1 cellular context compared by ENCODE assay signal in the genomic region with DNA sequence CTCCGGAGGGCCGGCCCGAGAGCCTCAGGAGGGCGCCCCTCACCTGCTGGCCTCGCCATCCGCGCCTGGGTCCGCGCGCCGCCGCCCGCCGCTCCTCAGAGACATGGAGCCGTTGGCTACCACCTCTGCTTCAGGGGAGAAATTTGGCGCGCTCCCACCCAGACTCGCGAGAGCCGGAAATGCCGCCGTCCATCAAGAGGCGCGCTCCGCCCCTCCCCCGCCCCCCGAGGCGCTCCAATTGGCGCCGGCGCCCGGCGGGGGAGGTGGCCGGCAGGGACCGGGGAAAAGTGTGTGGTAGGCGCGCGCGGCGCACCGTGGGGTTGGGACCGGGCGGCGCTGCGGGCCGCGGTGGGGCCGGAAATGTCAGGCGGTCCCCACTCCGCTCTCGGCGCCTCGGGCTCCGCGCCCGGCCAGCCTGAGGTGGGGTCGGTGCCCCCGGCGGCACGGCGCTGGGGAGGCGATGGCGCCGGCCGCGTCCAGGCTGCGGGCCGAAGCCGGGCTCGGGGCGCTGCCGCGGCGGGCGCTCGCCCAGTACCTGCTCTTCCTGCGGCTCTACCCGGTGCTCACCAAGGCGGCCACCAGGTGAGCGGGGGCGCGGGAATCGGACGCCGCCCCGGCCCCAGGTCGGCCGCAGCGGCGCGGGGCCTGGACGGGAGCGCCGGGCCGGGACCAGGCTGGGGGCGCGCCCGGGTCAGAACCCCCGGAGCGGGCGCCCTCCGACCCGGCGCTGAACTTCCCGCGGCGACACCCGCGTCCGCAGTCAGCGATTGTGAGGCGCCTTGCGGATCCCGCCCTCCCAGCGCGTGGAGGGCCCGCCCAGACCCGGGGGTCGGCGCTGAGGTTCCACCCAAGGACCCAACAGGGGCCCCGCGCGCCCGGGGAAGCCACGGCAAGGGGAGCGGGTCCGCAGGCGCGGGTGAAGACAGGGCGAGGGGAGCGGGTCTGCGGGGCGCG.
TF ChIP-seq lines count a peak whose summit lies in the region.

A gene with protein sequence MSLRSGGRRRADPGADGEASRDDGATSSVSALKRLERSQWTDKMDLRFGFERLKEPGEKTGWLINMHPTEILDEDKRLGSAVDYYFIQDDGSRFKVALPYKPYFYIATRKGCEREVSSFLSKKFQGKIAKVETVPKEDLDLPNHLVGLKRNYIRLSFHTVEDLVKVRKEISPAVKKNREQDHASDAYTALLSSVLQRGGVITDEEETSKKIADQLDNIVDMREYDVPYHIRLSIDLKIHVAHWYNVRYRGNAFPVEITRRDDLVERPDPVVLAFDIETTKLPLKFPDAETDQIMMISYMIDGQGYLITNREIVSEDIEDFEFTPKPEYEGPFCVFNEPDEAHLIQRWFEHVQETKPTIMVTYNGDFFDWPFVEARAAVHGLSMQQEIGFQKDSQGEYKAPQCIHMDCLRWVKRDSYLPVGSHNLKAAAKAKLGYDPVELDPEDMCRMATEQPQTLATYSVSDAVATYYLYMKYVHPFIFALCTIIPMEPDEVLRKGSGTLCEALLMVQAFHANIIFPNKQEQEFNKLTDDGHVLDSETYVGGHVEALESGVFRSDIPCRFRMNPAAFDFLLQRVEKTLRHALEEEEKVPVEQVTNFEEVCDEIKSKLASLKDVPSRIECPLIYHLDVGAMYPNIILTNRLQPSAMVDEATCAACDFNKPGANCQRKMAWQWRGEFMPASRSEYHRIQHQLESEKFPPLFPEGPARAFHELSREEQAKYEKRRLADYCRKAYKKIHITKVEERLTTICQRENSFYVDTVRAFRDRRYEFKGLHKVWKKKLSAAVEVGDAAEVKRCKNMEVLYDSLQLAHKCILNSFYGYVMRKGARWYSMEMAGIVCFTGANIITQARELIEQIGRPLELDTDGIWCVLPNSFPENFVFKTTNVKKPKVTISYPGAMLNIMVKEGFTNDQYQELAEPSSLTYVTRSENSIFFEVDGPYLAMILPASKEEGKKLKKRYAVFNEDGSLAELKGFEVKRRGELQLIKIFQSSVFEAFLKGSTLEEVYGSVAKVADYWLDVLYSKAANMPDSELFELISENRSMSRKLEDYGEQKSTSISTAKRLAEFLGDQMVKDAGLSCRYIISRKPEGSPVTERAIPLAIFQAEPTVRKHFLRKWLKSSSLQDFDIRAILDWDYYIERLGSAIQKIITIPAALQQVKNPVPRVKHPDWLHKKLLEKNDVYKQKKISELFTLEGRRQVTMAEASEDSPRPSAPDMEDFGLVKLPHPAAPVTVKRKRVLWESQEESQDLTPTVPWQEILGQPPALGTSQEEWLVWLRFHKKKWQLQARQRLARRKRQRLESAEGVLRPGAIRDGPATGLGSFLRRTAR (N-terminal part only) (minus strand): TSS at position 132 of the 954 bp plus-strand sequence. CDS start 27 bp downstream, at position 105.
A gene (plus strand): TSS at position 377 of the 954 bp plus-strand sequence. CDS start 84 bp downstream, at position 461.

TF ChIP-seq in endothelial cell of umbilical vein, 7 proteins besides CTCF, POLR2A, EP300 and RAD21:
- TF ChIP-seq EZH2 (IDR thresholded peaks at IDR 0.05; ENCODE audit: borderline replicate concordance, low read depth, low read length, severe bottlenecking) (no peak), MYC (IDR thresholded peaks at IDR 0.05; ENCODE audit: low read depth, low read length) (no peak), FOS (IDR thresholded peaks at IDR 0.05; ENCODE audit: borderline replicate concordance, insufficient read depth, low read length) (no peak), POLR2AphosphoS5 (IDR thresholded peaks at IDR 0.05; ENCODE audit: insufficient read depth, low read depth, low read length) (peak; percentile 70)
- TF ChIP-seq, protein P1, sequence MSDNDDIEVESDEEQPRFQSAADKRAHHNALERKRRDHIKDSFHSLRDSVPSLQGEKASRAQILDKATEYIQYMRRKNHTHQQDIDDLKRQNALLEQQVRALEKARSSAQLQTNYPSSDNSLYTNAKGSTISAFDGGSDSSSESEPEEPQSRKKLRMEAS (IDR thresholded peaks at IDR 0.05; ENCODE audit: insufficient read depth, insufficient read length) = peak; percentile 29
